8 cellular contexts compared by ENCODE assay signal in genomic region chr6:37168809-37169457, GRCh38. TPM values are rescaled to one million over a fixed set of nuclear protein-coding genes. Genes with fewer than 3 reads are reported as not detected.
DNase-seq lines count a peak whose midpoint lies in the region; ATAC-seq and TF ChIP-seq lines count a peak whose summit lies in the region.

No MANE protein-coding gene starts in this region.

- H3K27ac Mint-ChIP-seq in activated CD4-positive, alpha-beta memory T cell treated with anti-CD3 and anti-CD28 coated beads for 36 hours = peak overlapping the region; percentile 97

- DNase-seq in MG63 (peak; percentile 80), fibroblast of lung (ENCODE audit: low read depth in 2 of 2) (no peak), mucosa of gallbladder (ENCODE audit: low spot score) (no peak)
- peak; percentile 76 for DNase-seq in activated CD4-positive, alpha-beta memory T cell treated with anti-CD3 and anti-CD28 coated beads for 36 hours

- H3K4me1 Mint-ChIP-seq in activated CD4-positive, alpha-beta memory T cell treated with anti-CD3 and anti-CD28 coated beads for 36 hours (ENCODE audit: low read depth) = peaks cover 25% of the 10 kb centered on the region

- H3F3A ChIP-seq in DOHH2 (ENCODE audit: control insufficient read depth, insufficient read depth) = peaks cover 15% of the 10 kb centered on the region
- peaks cover 3% of the 10 kb centered on the region for H3F3A ChIP-seq in neural cell (ENCODE audit: insufficient read depth, low read length, poor library complexity, severe bottlenecking)

- POLR2A ChIA-PET in activated CD4-positive, alpha-beta memory T cell treated with anti-CD3 and anti-CD28 coated beads for 36 hours (lab: Charles Lee) = interaction anchor here (1.0 to 9.0 kb wide), 7 partner anchors 8 to 135 kb away, joined by 3 to 166 read pairs (median 5); no protein-coding TSS in a partner anchor

- H3K27ac ChIP-seq in DOHH2 (ENCODE audit: low read depth, low read length) (peak overlapping the region; percentile 44), fibroblast of lung (ENCODE audit: insufficient read depth, low read length) (peak overlapping the region; percentile 91), neural cell (ENCODE audit: low read length) (peak overlapping the region; percentile 78)

- TF ChIP-seq RAD21 in neural cell (conservative IDR thresholded peaks at IDR 0.05) = no peak

- no peak for TF ChIP-seq EP300 in neural cell (conservative IDR thresholded peaks at IDR 0.05; ENCODE audit: poor library complexity, severe bottlenecking)

- H4K20me1 ChIP-seq in DOHH2 (ENCODE audit: control insufficient read depth, insufficient read depth, low read depth, low read length) (peaks cover 15% of the 10 kb centered on the region), fibroblast of lung (ENCODE audit: control insufficient read depth, extremely low read depth, insufficient read depth, low read length) (no peaks in the 10 kb centered on the region), neural cell (ENCODE audit: insufficient read depth) (no peaks in the 10 kb centered on the region)

- peak overlapping the region; percentile 86 for H3K9ac ChIP-seq in fibroblast of lung (ENCODE audit: insufficient read depth, low read length)
- peak overlapping the region; percentile 88 for H3K9ac ChIP-seq in neural cell (ENCODE audit: low read length)

- no peaks in the 10 kb centered on the region for H3K9me2 ChIP-seq in DOHH2 (replicated peaks; ENCODE audit: control insufficient read depth, low read length)
- H3K9me2 ChIP-seq in neural cell (ENCODE audit: insufficient read depth, low read length) = no peaks in the 10 kb centered on the region

- CTCF ChIA-PET in activated CD4-positive, alpha-beta memory T cell treated with anti-CD3 and anti-CD28 coated beads for 36 hours (lab: Charles Lee) = interaction anchor here (1.1 to 16.6 kb wide), 6 partner anchors 12 to 143 kb away, joined by 3 to 560 read pairs (median 20); partner anchors contain the start of gene TBC1D22B

- TF ChIP-seq CTCF in DOHH2 (IDR thresholded peaks at IDR 0.05; ENCODE audit: low read depth, low read length, poor library complexity, severe bottlenecking) = no peak
- no peak for TF ChIP-seq CTCF in fibroblast of lung (conservative IDR thresholded peaks at IDR 0.05 in 1 of 2, IDR thresholded peaks at IDR 0.05 in 1 of 2; ENCODE audit: low read depth in 1 of 2, low read length in 2 of 2)
- TF ChIP-seq CTCF in neural cell (IDR thresholded peaks at IDR 0.05; ENCODE audit: poor library complexity, severe bottlenecking) = no peak

- peaks cover 37% of the 10 kb centered on the region for H3K36me3 ChIP-seq in DOHH2 (ENCODE audit: control insufficient read depth, low read length)
- peaks cover 23% of the 10 kb centered on the region for H3K36me3 ChIP-seq in MG63
- peaks cover 8% of the 10 kb centered on the region for H3K36me3 ChIP-seq in fibroblast of lung (ENCODE audit: control insufficient read depth, insufficient read depth, low read length)
- no peaks in the 10 kb centered on the region for H3K36me3 ChIP-seq in neural cell (ENCODE audit: insufficient read depth, low read length)

- peaks cover 22% of the 10 kb centered on the region for H3K4me1 ChIP-seq in DOHH2 (ENCODE audit: control insufficient read depth, low read length)
- peaks cover 6% of the 10 kb centered on the region for H3K4me1 ChIP-seq in fibroblast of lung (ENCODE audit: control insufficient read depth, extremely low read depth, insufficient read depth, low read length)

- intact Hi-C loops in activated CD4-positive, alpha-beta memory T cell treated with anti-CD3 and anti-CD28 coated beads for 36 hours (cut with micrococcal nuclease) = loop anchor here (1.0 kb wide), 3 partner anchors 32 to 91 kb away; no protein-coding TSS in a partner anchor

- H3K36me3 Mint-ChIP-seq in activated CD4-positive, alpha-beta memory T cell treated with anti-CD3 and anti-CD28 coated beads for 36 hours = peaks cover 31% of the 10 kb centered on the region

- H3K4me3 Mint-ChIP-seq in activated CD4-positive, alpha-beta memory T cell treated with anti-CD3 and anti-CD28 coated beads for 36 hours = peak overlapping the region; percentile 90

- H3K4me3 ChIP-seq in DOHH2 (ENCODE audit: low read length) (peak overlapping the region; percentile 80), MG63 (peak overlapping the region; percentile 48), fibroblast of lung (replicated peaks in 1 of 4; ENCODE audit: control extremely low read depth in 1 of 4, insufficient read depth in 1 of 4, low read depth in 3 of 4, low read length in 4 of 4) (peak overlapping the region; percentile 33 to 69 (median 54)), neural cell (ENCODE audit: low read length) (peak overlapping the region; percentile 78)

- H3K27me3 ChIP-seq in DOHH2 (ENCODE audit: control insufficient read depth, low read length) (no peaks in the 10 kb centered on the region), MG63 (no peaks in the 10 kb centered on the region), fibroblast of lung (ENCODE audit: control insufficient read depth, insufficient read depth, low read length) (no peaks in the 10 kb centered on the region), neural cell (ENCODE audit: insufficient read depth, low read depth, low read length) (peaks cover 4% of the 10 kb centered on the region)

- ATAC-seq in HG03135 (IDR thresholded peaks at IDR 0.05; ENCODE audit: unreplicated experiment) (no peak), HG02623 (IDR thresholded peaks at IDR 0.05; ENCODE audit: unreplicated experiment) (no peak)

- H3K4me2 ChIP-seq in DOHH2 (ENCODE audit: low read length) (peak overlapping the region; percentile 94), fibroblast of lung (ENCODE audit: extremely low read depth, insufficient read depth, low read length) (peak overlapping the region; percentile 84), neural cell (ENCODE audit: low read length) (peak overlapping the region; percentile 47)

- peaks cover 33% of the 10 kb centered on the region for H3K79me2 ChIP-seq in DOHH2 (ENCODE audit: control insufficient read depth, low read length)
- H3K79me2 ChIP-seq in fibroblast of lung (ENCODE audit: control insufficient read depth, insufficient read depth, low read length) = peaks cover 20% of the 10 kb centered on the region
- H3K79me2 ChIP-seq in neural cell (replicated peaks; ENCODE audit: insufficient read depth, low read length) = peaks cover 15% of the 10 kb centered on the region

- H2AFZ ChIP-seq in fibroblast of lung (ENCODE audit: low read length) = peak overlapping the region; percentile 61
- H2AFZ ChIP-seq in neural cell (ENCODE audit: low read depth, low read length) = peak overlapping the region; percentile 94

- H3K9me3 Mint-ChIP-seq in activated CD4-positive, alpha-beta memory T cell treated with anti-CD3 and anti-CD28 coated beads for 36 hours = no peaks in the 10 kb centered on the region

- no peaks in the 10 kb centered on the region for H3K9me3 ChIP-seq in DOHH2 (ENCODE audit: control insufficient read depth, insufficient read depth, low read length)
- H3K9me3 ChIP-seq in MG63 = no peaks in the 10 kb centered on the region
- H3K9me3 ChIP-seq in fibroblast of lung (ENCODE audit: control insufficient read depth, insufficient read depth, low read depth, low read length) = no peaks in the 10 kb centered on the region
- H3K9me3 ChIP-seq in neural cell (ENCODE audit: low read length) = no peaks in the 10 kb centered on the region

- no peaks in the 10 kb centered on the region for H3K27me3 Mint-ChIP-seq in activated CD4-positive, alpha-beta memory T cell treated with anti-CD3 and anti-CD28 coated beads for 36 hours

TF ChIP-seq in neural cell, 6 proteins besides CTCF, POLR2A, EP300 and RAD21:
- no peak for TF ChIP-seq TAF1 (IDR thresholded peaks at IDR 0.05; ENCODE audit: low read depth)
- no peak for TF ChIP-seq MXI1 (conservative IDR thresholded peaks at IDR 0.05; ENCODE audit: poor library complexity, severe bottlenecking)
- peak; percentile 8 for TF ChIP-seq REST (IDR thresholded peaks at IDR 0.05; ENCODE audit: borderline replicate concordance)
- peak; percentile 18 for TF ChIP-seq POLR2AphosphoS5 (IDR thresholded peaks at IDR 0.05)

RNA-seq across cellular contexts. Expression of gene PIM1, which starts 1.0 kb away (rescaled TPM):
- 13.0 and 18.9 TPM in 2 replicates for total RNA-seq in MG63 (2014; rRNA removed; shearing (Covaris generic); ENCODE audit: low replicate concordance)
- 100 to 1,000 TPM; 204 TPM for total RNA-seq in activated CD4-positive, alpha-beta memory T cell treated with anti-CD3 and anti-CD28 coated beads for 36 hours
- total RNA-seq in fibroblast of lung (22.8 and 25.7 TPM in 2 replicates), mucosa of gallbladder (21.8 TPM)
- polyA plus RNA-seq in fibroblast of lung (13.4 and 13.8 TPM in 2 replicates), neural cell (4.1 and 8.7 TPM in 2 replicates)
- polyA plus RNA-seq in fibroblast of lung (2012) = 16.7 and 20.5 TPM in 2 replicates
- polyA minus RNA-seq in fibroblast of lung (ENCODE audit: low replicate concordance) (31.2 and 45.0 TPM in 2 replicates), neural cell (11.5 and 13.6 TPM in 2 replicates)

Comparison
In these comparisons a context has a peak if more than half of its experiments do, and no peak if none do; other contexts are left out.
1. DNase-seq: peak in MG63 (single experiment) and activated CD4-positive, alpha-beta memory T cell treated with anti-CD3 and anti-CD28 coated beads for 36 hours (single experiment); none in fibroblast of lung (0 of 2) and mucosa of gallbladder (single experiment).
2. Peak in every context shown above with its lines, with median percentiles within 50 percentile points of each other: H3K27ac ChIP-seq, H3K4me2 ChIP-seq and H3K4me3 ChIP-seq.